9 cellular contexts compared by ENCODE assay signal in the genomic region with DNA sequence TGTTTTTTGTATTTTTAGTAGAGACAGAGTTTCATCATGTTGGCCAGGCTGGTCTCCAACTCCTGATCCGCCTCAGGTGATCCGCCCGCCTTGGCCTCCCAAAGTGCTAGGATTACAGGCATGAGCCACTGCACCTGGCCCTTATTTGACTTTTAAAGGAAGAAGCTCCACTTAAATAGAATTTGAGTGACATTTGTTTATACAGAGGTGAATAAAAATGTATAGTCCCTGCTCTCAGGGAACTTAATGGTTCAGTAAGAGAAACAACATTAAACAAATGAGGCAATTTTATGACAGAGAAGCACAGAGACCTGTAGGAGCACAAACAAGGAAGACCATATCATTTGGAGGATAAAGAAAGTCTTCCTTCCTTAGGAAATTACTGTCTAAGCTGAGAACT.
DNase-seq lines count a peak whose midpoint lies in the region; FAIRE-seq and TF ChIP-seq lines count a peak whose summit lies in the region.
"Had no signal": no experiment of that assay in that cellular context is flagged by ENCODE, and none has a peak within 500 bp of the region (broad histone marks: within the 10 kb centered on the region; RNA-seq: fewer than 3 reads in every experiment).

No MANE protein-coding gene starts in this region.

- peaks cover 49% of the 10 kb centered on the region for H3K36me3 ChIP-seq in OCI-LY1 (ENCODE audit: insufficient read depth, low read length)
- H3K36me3 ChIP-seq in keratinocyte (ENCODE audit: control insufficient read depth in 2 of 2, extremely low read depth in 1 of 2, insufficient read depth in 2 of 2, low read length in 2 of 2) = peaks cover 26 to 27% of the 10 kb centered on the region in 2 experiments

- TF ChIP-seq CTCF in OCI-LY1 (IDR thresholded peaks at IDR 0.05; ENCODE audit: low read length) (no peak), keratinocyte (optimal IDR thresholded peaks at IDR 0.05 in 1 of 3, IDR thresholded peaks at IDR 0.05 in 1 of 3, conservative IDR thresholded peaks at IDR 0.05 in 1 of 3; ENCODE audit: extremely low read depth in 1 of 3, insufficient read depth in 2 of 3, low read length in 3 of 3) (no peak)

- peaks cover 65% of the 10 kb centered on the region for H3K4me1 ChIP-seq in OCI-LY1 (ENCODE audit: insufficient read depth, low read length, severe bottlenecking)
- H3K4me1 ChIP-seq in keratinocyte (ENCODE audit: control insufficient read depth, extremely low read depth, insufficient read depth, low read length) = peaks cover 33% of the 10 kb centered on the region

- H3K9ac ChIP-seq in OCI-LY1 (ENCODE audit: low read length) (peak overlapping the region; percentile 14; the same call in 1 of the 2 replicates), keratinocyte (ENCODE audit: control insufficient read depth, extremely low read depth, insufficient read depth, low read length) (no peak overlapping the region)

- H3K4me2 ChIP-seq in OCI-LY1 (ENCODE audit: low read length) (peak overlapping the region; percentile 19), keratinocyte (ENCODE audit: control insufficient read depth, extremely low read depth, insufficient read depth, low read depth, low read length) (no peak overlapping the region)

- no peaks in the 10 kb centered on the region for H3F3A ChIP-seq in OCI-LY1 (ENCODE audit: insufficient read depth, low read length)

- no peak for FAIRE-seq in keratinocyte (lab: Jason Lieb, UNC)

- peaks cover 17% of the 10 kb centered on the region for H3K9me1 ChIP-seq in keratinocyte (ENCODE audit: control insufficient read depth, extremely low read depth, insufficient read depth, low read length)

- H3K9me2 ChIP-seq in OCI-LY1 (ENCODE audit: low read depth, low read length) = no peaks in the 10 kb centered on the region

- no peaks in the 10 kb centered on the region for H3K9me3 ChIP-seq in OCI-LY1 (ENCODE audit: low read length)
- no peaks in the 10 kb centered on the region for H3K9me3 ChIP-seq in keratinocyte (ENCODE audit: control insufficient read depth, low read depth, low read length)

- H3K27ac ChIP-seq in OCI-LY1 (ENCODE audit: low read depth, low read length, poor library complexity, severe bottlenecking) (peak overlapping the region; percentile 78), keratinocyte (ENCODE audit: control insufficient read depth, insufficient read depth, low read length) (peak overlapping the region; percentile 10)
- H3K27ac ChIP-seq: 22Rv1 had no signal

- DNase-seq in NCI-H1092 treated with DMSO at 0.1 percent for 48 hours (lab: John Stamatoyannopoulos, UW) = peak; percentile 14
- no peak for DNase-seq in NCI-H1092 (lab: John Stamatoyannopoulos, UW)
- DNase-seq in DMS153 (lab: John Stamatoyannopoulos, UW) = peak; percentile 94
- DNase-seq in keratinocyte (ENCODE audit: low read depth, low spot score) = no peak
- no peak for DNase-seq in medulla oblongata (ENCODE audit: extremely low spot score)
- no peak for DNase-seq in NCI-H446 (lab: John Stamatoyannopoulos, UW)
- DNase-seq in stimulated activated naive CD4-positive, alpha-beta T cell (lab: John Stamatoyannopoulos, UW) = no peak

- H4K20me1 ChIP-seq in OCI-LY1 (ENCODE audit: insufficient read depth, low read length) (no peaks in the 10 kb centered on the region), keratinocyte (ENCODE audit: control insufficient read depth, extremely low read depth, insufficient read depth, low read length) (peaks cover 29% of the 10 kb centered on the region)

- dilution Hi-C loops in keratinocyte (cut with MboI; ENCODE audit: extremely low pct_ligation_motif_present, low sequenced_read_pairs) = no loop called here

- peak overlapping the region; percentile 7 for H3K4me3 ChIP-seq in OCI-LY1 (ENCODE audit: low read depth, low read length, poor library complexity, severe bottlenecking)
- no peak overlapping the region for H3K4me3 ChIP-seq in keratinocyte (ENCODE audit: control insufficient read depth in 2 of 3, extremely low read depth in 1 of 3, insufficient read depth in 2 of 3, low read depth in 1 of 3, low read length in 3 of 3)

- no peaks in the 10 kb centered on the region for H3K27me3 ChIP-seq in OCI-LY1 (ENCODE audit: insufficient read depth, low read length)
- H3K27me3 ChIP-seq in keratinocyte (ENCODE audit: control insufficient read depth, extremely low read depth, insufficient read depth, low read length) = no peaks in the 10 kb centered on the region

- H3K79me2 ChIP-seq in OCI-LY1 (ENCODE audit: insufficient read depth, low read length) (peaks cover 77% of the 10 kb centered on the region), keratinocyte (ENCODE audit: control insufficient read depth, insufficient read depth, low read length) (peaks cover 92% of the 10 kb centered on the region)

- no peak overlapping the region for H2AFZ ChIP-seq in OCI-LY1 (ENCODE audit: low read length)
- H2AFZ ChIP-seq in keratinocyte (ENCODE audit: control insufficient read depth, low read length) = no peak overlapping the region

Comparison
In these comparisons a context has a peak if more than half of its experiments do, and no peak if none do; other contexts are left out.
1. DNase-seq: peak in NCI-H1092 treated with DMSO at 0.1 percent for 48 hours (single experiment) and DMS153 (single experiment); none in NCI-H1092 (single experiment), keratinocyte (single experiment), medulla oblongata (single experiment), NCI-H446 (0 of 2) and stimulated activated naive CD4-positive, alpha-beta T cell (0 of 6).